ENCODE assay signal across 17 cellular contexts in the genomic region with DNA sequence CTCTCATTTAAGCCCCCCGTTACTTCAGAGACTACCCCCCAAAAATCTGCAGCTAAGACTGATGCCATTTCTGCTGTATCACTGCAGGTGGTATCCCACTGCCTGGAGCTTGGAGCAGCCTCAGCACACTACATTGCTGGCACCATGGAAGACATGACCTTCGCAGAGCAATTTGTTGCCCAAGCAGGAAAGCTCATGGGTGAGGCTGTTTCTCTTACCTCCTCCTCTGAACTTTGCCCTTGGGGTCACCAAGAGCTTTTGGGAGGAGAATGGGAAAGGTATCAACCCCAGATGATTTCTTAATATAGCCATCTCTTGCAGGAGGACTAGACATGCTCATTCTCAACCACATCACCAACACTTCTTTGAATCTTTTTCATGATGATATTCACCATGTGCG. TPM values are rescaled to one million over a fixed set of nuclear protein-coding genes. Genes with fewer than 3 reads are reported as not detected.
DNase-seq lines count a peak whose midpoint lies in the region; ATAC-seq lines count a peak whose summit lies in the region.
"Had no signal": no experiment of that assay in that cellular context is flagged by ENCODE, and none has a peak within 500 bp of the region (broad histone marks: within the 10 kb centered on the region; RNA-seq: fewer than 3 reads in every experiment).

No MANE protein-coding gene starts in this region.

- intact Hi-C loops in activated T-helper 1 cell treated with anti-CD3 and anti-CD28 coated beads, Interleukin-12 subunit alpha, Interleukin-12 subunit beta, Interleukin-2, Interleukin-4 antibody, amounts not matched to agents 30 ng/mL and 10 ng/mL and 1 ng/mL, durations not matched to agents 14 hours and 24 hours and 36 hours (cut with micrococcal nuclease): no loop called here
- intact Hi-C loops in activated T-helper 2 cell treated with anti-CD3 and anti-CD28 coated beads, Interferon-gamma antibody, Interleukin-2, Interleukin-4, amounts not matched to agents 10 μg/mL and 5 μg/mL and 100 μg/mL, durations not matched to agents 14 hours and 24 hours and 36 hours (cut with micrococcal nuclease): no loop called here

- no peaks in the 10 kb centered on the region for H3K36me3 ChIP-seq in mesendoderm (ENCODE audit: control insufficient read depth, insufficient read depth, low read length)
- H3K36me3 ChIP-seq: BE2C had no signal

- H3K4me1 Mint-ChIP-seq in activated T-cell treated with anti-CD3 and anti-CD28 coated beads, Interleukin-2, amount 50 U/mL, for 72 hours (ENCODE audit: low read depth): peaks cover 72% of the 10 kb centered on the region
- H3K4me1 Mint-ChIP-seq in activated T-helper 1 cell treated with anti-CD3 and anti-CD28 coated beads, Interleukin-12 subunit alpha, Interleukin-12 subunit beta, Interleukin-2, Interleukin-4 antibody, amounts not matched to agents 30 ng/mL and 10 ng/mL and 1 ng/mL, durations not matched to agents 14 hours and 24 hours and 36 hours (ENCODE audit: low read depth): peaks cover 76% of the 10 kb centered on the region
- H3K4me1 Mint-ChIP-seq in activated T-helper 2 cell treated with anti-CD3 and anti-CD28 coated beads, Interferon-gamma antibody, Interleukin-2, Interleukin-4, amounts not matched to agents 10 μg/mL and 5 μg/mL and 100 μg/mL, durations not matched to agents 14 hours and 24 hours and 36 hours (ENCODE audit: low read depth): peaks cover 77% of the 10 kb centered on the region

- no peak overlapping the region for H3K4me3 ChIP-seq in mesendoderm (ENCODE audit: low read length)
- H3K4me3 ChIP-seq: A549, GM12878, GM23248 had no signal

- H3K79me2 ChIP-seq in mesendoderm (ENCODE audit: control insufficient read depth, insufficient read depth, low read length): no peaks in the 10 kb centered on the region

- H3K79me1 ChIP-seq in mesendoderm (ENCODE audit: low read length): no peaks in the 10 kb centered on the region

- H3K27me3 Mint-ChIP-seq in activated T-cell treated with anti-CD3 and anti-CD28 coated beads, Interleukin-2, amount 50 U/mL, for 72 hours (ENCODE audit: low read depth): no peaks in the 10 kb centered on the region
- no peaks in the 10 kb centered on the region for H3K27me3 Mint-ChIP-seq in activated T-helper 1 cell treated with anti-CD3 and anti-CD28 coated beads, Interleukin-12 subunit alpha, Interleukin-12 subunit beta, Interleukin-2, Interleukin-4 antibody, amounts not matched to agents 30 ng/mL and 10 ng/mL and 1 ng/mL, durations not matched to agents 14 hours and 24 hours and 36 hours (ENCODE audit: insufficient read depth)
- H3K27me3 Mint-ChIP-seq in activated T-helper 2 cell treated with anti-CD3 and anti-CD28 coated beads, Interferon-gamma antibody, Interleukin-2, Interleukin-4, amounts not matched to agents 10 μg/mL and 5 μg/mL and 100 μg/mL, durations not matched to agents 14 hours and 24 hours and 36 hours (ENCODE audit: low read depth): no peaks in the 10 kb centered on the region

- no peak overlapping the region for H4K5ac ChIP-seq in mesendoderm (ENCODE audit: low read length)

- H2BK120ac ChIP-seq in mesendoderm (ENCODE audit: low read depth, low read length): no peak overlapping the region

- no peaks in the 10 kb centered on the region for H3K4me1 ChIP-seq in mesendoderm (ENCODE audit: control insufficient read depth, low read depth, low read length)
- H3K4me1 ChIP-seq: A549, BE2C had no signal

- no peak for ATAC-seq in activated T-cell treated with anti-CD3 and anti-CD28 coated beads, Interleukin-2, amount 50 U/mL, for 72 hours (replicated peaks in 1 of 2)
- ATAC-seq: A549, GM12878, HCT116 had no signal

- H3K56ac ChIP-seq in mesendoderm (ENCODE audit: low read length): no peak overlapping the region

- H3K27ac ChIP-seq in mesendoderm (ENCODE audit: low read depth, low read length): no peak overlapping the region
- H3K27ac ChIP-seq: A549, C4-2B, GM23248 had no signal

- no peak overlapping the region for H3K18ac ChIP-seq in mesendoderm (ENCODE audit: low read length)

- peak overlapping the region in 1 of 2 donors; percentile 21 for H3K4me3 Mint-ChIP-seq in activated T-cell treated with anti-CD3 and anti-CD28 coated beads, Interleukin-2, amount 50 U/mL, for 72 hours
- H3K4me3 Mint-ChIP-seq in activated T-helper 1 cell treated with anti-CD3 and anti-CD28 coated beads, Interleukin-12 subunit alpha, Interleukin-12 subunit beta, Interleukin-2, Interleukin-4 antibody, amounts not matched to agents 30 ng/mL and 10 ng/mL and 1 ng/mL, durations not matched to agents 14 hours and 24 hours and 36 hours: no peak overlapping the region
- H3K4me3 Mint-ChIP-seq in activated T-helper 2 cell treated with anti-CD3 and anti-CD28 coated beads, Interferon-gamma antibody, Interleukin-2, Interleukin-4, amounts not matched to agents 10 μg/mL and 5 μg/mL and 100 μg/mL, durations not matched to agents 14 hours and 24 hours and 36 hours (ENCODE audit: low read depth): no peak overlapping the region
- H3K4me3 Mint-ChIP-seq: CD4-positive, alpha-beta memory T cell had no signal

- H3K4ac ChIP-seq in mesendoderm (ENCODE audit: low read depth, low read length): peak overlapping the region; percentile 31

- H3K9ac ChIP-seq in mesendoderm (ENCODE audit: low read length): no peak overlapping the region
- H3K9ac ChIP-seq: GM23248 had no signal

- H3K9me3 Mint-ChIP-seq in activated T-cell treated with anti-CD3 and anti-CD28 coated beads, Interleukin-2, amount 50 U/mL, for 72 hours: no peaks in the 10 kb centered on the region
- no peaks in the 10 kb centered on the region for H3K9me3 Mint-ChIP-seq in activated T-helper 1 cell treated with anti-CD3 and anti-CD28 coated beads, Interleukin-12 subunit alpha, Interleukin-12 subunit beta, Interleukin-2, Interleukin-4 antibody, amounts not matched to agents 30 ng/mL and 10 ng/mL and 1 ng/mL, durations not matched to agents 14 hours and 24 hours and 36 hours
- H3K9me3 Mint-ChIP-seq in activated T-helper 2 cell treated with anti-CD3 and anti-CD28 coated beads, Interferon-gamma antibody, Interleukin-2, Interleukin-4, amounts not matched to agents 10 μg/mL and 5 μg/mL and 100 μg/mL, durations not matched to agents 14 hours and 24 hours and 36 hours: no peaks in the 10 kb centered on the region
- H3K9me3 Mint-ChIP-seq: CD4-positive, alpha-beta memory T cell had no signal

- H2AK5ac ChIP-seq in mesendoderm (ENCODE audit: low read length): no peak overlapping the region

- no peak overlapping the region for H3K23ac ChIP-seq in mesendoderm (ENCODE audit: low read length)

- H2BK5ac ChIP-seq in mesendoderm (ENCODE audit: low read length): no peak overlapping the region

- peak overlapping the region; percentile 72 for H3K27ac Mint-ChIP-seq in activated T-cell treated with anti-CD3 and anti-CD28 coated beads, Interleukin-2, amount 50 U/mL, for 72 hours
- H3K27ac Mint-ChIP-seq in activated T-helper 1 cell treated with anti-CD3 and anti-CD28 coated beads, Interleukin-12 subunit alpha, Interleukin-12 subunit beta, Interleukin-2, Interleukin-4 antibody, amounts not matched to agents 30 ng/mL and 10 ng/mL and 1 ng/mL, durations not matched to agents 14 hours and 24 hours and 36 hours: peak overlapping the region; percentile 62
- peak overlapping the region; percentile 64 for H3K27ac Mint-ChIP-seq in activated T-helper 2 cell treated with anti-CD3 and anti-CD28 coated beads, Interferon-gamma antibody, Interleukin-2, Interleukin-4, amounts not matched to agents 10 μg/mL and 5 μg/mL and 100 μg/mL, durations not matched to agents 14 hours and 24 hours and 36 hours

- H3K36me3 Mint-ChIP-seq in activated T-cell treated with anti-CD3 and anti-CD28 coated beads, Interleukin-2, amount 50 U/mL, for 72 hours (ENCODE audit: insufficient read depth in 2 of 2): peaks cover 0 to 1% of the 10 kb centered on the region in 2 donors
- H3K36me3 Mint-ChIP-seq in activated T-helper 1 cell treated with anti-CD3 and anti-CD28 coated beads, Interleukin-12 subunit alpha, Interleukin-12 subunit beta, Interleukin-2, Interleukin-4 antibody, amounts not matched to agents 30 ng/mL and 10 ng/mL and 1 ng/mL, durations not matched to agents 14 hours and 24 hours and 36 hours (ENCODE audit: low read depth): peaks cover 44% of the 10 kb centered on the region
- peaks cover 68% of the 10 kb centered on the region for H3K36me3 Mint-ChIP-seq in activated T-helper 2 cell treated with anti-CD3 and anti-CD28 coated beads, Interferon-gamma antibody, Interleukin-2, Interleukin-4, amounts not matched to agents 10 μg/mL and 5 μg/mL and 100 μg/mL, durations not matched to agents 14 hours and 24 hours and 36 hours (ENCODE audit: low read depth)

- no peak overlapping the region for H2BK15ac ChIP-seq in mesendoderm (replicated peaks; ENCODE audit: low read depth)

- WGBS in mesendoderm (ENCODE audit: extremely low coverage, insufficient coverage, low lambda C conversion rate): no CpG with 5 or more reads among the region's 3 CpGs

- H3K27me3 ChIP-seq in mesendoderm (ENCODE audit: insufficient read depth, low read length, poor library complexity): no peaks in the 10 kb centered on the region
- H3K27me3 ChIP-seq: BE2C had no signal

- no peak for DNase-seq in activated T-cell treated with anti-CD3 and anti-CD28 coated beads, Interleukin-2, amount 50 U/mL, for 72 hours
- DNase-seq in activated T-cell treated with anti-CD3 and anti-CD28 coated beads for 4 hours (no peak), mesendoderm (no peak), NCI-H526 treated with DMSO at 0.1 percent for 48 hours (lab: John Stamatoyannopoulos, UW) (no peak), NCI-H2227 treated with DMSO at 0.1 percent for 48 hours (lab: John Stamatoyannopoulos, UW) (no peak)
- DNase-seq in activated T-helper 1 cell treated with anti-CD3 and anti-CD28 coated beads, Interleukin-12 subunit alpha, Interleukin-12 subunit beta, Interleukin-2, Interleukin-4 antibody, amounts not matched to agents 30 ng/mL and 10 ng/mL and 1 ng/mL, durations not matched to agents 14 hours and 24 hours and 36 hours (ENCODE audit: low spot score): no peak
- no peak for DNase-seq in activated T-helper 2 cell treated with anti-CD3 and anti-CD28 coated beads, Interferon-gamma antibody, Interleukin-2, Interleukin-4, amounts not matched to agents 10 μg/mL and 5 μg/mL and 100 μg/mL, durations not matched to agents 14 hours and 24 hours and 36 hours (ENCODE audit: low spot score)
- DNase-seq: BE2C; CD4-positive, alpha-beta memory T cell; DMS79 had no signal

- no peak overlapping the region for H3K4me2 ChIP-seq in mesendoderm (ENCODE audit: low read length)
- H3K4me2 ChIP-seq: A549 had no signal

- H4K8ac ChIP-seq in mesendoderm (ENCODE audit: low read depth, low read length): no peak overlapping the region

RNA-seq across cellular contexts. Expression of gene HSD11B1, which starts 2.0 kb away (rescaled TPM):
- 1 to 10 TPM; 2.1 to 3.1 TPM for total RNA-seq in activated T-cell treated with anti-CD3 and anti-CD28 coated beads, Interleukin-2, amount 50 U/mL, for 72 hours
- 15.9 and 17.9 TPM in 2 replicates for total RNA-seq in activated T-helper 1 cell treated with anti-CD3 and anti-CD28 coated beads, Interleukin-12 subunit alpha, Interleukin-12 subunit beta, Interleukin-2, Interleukin-4 antibody, amounts not matched to agents 30 ng/mL and 10 ng/mL and 1 ng/mL, durations not matched to agents 14 hours and 24 hours and 36 hours
- 8.2 and 8.6 TPM in 2 replicates for total RNA-seq in activated T-helper 2 cell treated with anti-CD3 and anti-CD28 coated beads, Interferon-gamma antibody, Interleukin-2, Interleukin-4, amounts not matched to agents 10 μg/mL and 5 μg/mL and 100 μg/mL, durations not matched to agents 14 hours and 24 hours and 36 hours
- polyA plus RNA-seq in mesendoderm (2013, experiment 1 of 2): not detected
- not detected for polyA plus RNA-seq in mesendoderm (2013, experiment 2 of 2)
- total RNA-seq: G401, GM12878, HT-29 had no signal
- polyA plus RNA-seq: A549 had no signal

RNA-seq across cellular contexts. Expression of gene G0S2, which starts 31.4 kb away (rescaled TPM):
- total RNA-seq in activated T-cell treated with anti-CD3 and anti-CD28 coated beads, Interleukin-2, amount 50 U/mL, for 72 hours: 10 to 100 TPM in 1 of 2 donors, 1 to 10 TPM in 1; 9.6 to 25.9 TPM
- total RNA-seq in activated T-helper 1 cell treated with anti-CD3 and anti-CD28 coated beads, Interleukin-12 subunit alpha, Interleukin-12 subunit beta, Interleukin-2, Interleukin-4 antibody, amounts not matched to agents 30 ng/mL and 10 ng/mL and 1 ng/mL, durations not matched to agents 14 hours and 24 hours and 36 hours: 501 and 509 TPM in 2 replicates
- 49.3 and 49.4 TPM in 2 replicates for total RNA-seq in activated T-helper 2 cell treated with anti-CD3 and anti-CD28 coated beads, Interferon-gamma antibody, Interleukin-2, Interleukin-4, amounts not matched to agents 10 μg/mL and 5 μg/mL and 100 μg/mL, durations not matched to agents 14 hours and 24 hours and 36 hours
- polyA plus RNA-seq in mesendoderm (2013, experiment 1 of 2): 0.44 TPM
- 0.36 TPM for polyA plus RNA-seq in mesendoderm (2013, experiment 2 of 2)
- total RNA-seq: G401 had no signal

RNA-seq across cellular contexts. Expression of gene TRAF3IP3, which starts 49.2 kb away (rescaled TPM):
- total RNA-seq in activated T-cell treated with anti-CD3 and anti-CD28 coated beads, Interleukin-2, amount 50 U/mL, for 72 hours: 100 to 1,000 TPM; 127 to 157 TPM
- total RNA-seq in activated T-helper 1 cell treated with anti-CD3 and anti-CD28 coated beads, Interleukin-12 subunit alpha, Interleukin-12 subunit beta, Interleukin-2, Interleukin-4 antibody, amounts not matched to agents 30 ng/mL and 10 ng/mL and 1 ng/mL, durations not matched to agents 14 hours and 24 hours and 36 hours: 378 and 384 TPM in 2 replicates
- total RNA-seq in activated T-helper 2 cell treated with anti-CD3 and anti-CD28 coated beads, Interferon-gamma antibody, Interleukin-2, Interleukin-4, amounts not matched to agents 10 μg/mL and 5 μg/mL and 100 μg/mL, durations not matched to agents 14 hours and 24 hours and 36 hours: 386 and 390 TPM in 2 replicates
- polyA plus RNA-seq in mesendoderm (2013, experiment 1 of 2): not detected
- polyA plus RNA-seq in mesendoderm (2013, experiment 2 of 2): not detected
- total RNA-seq: GM23248, HT-29 had no signal
- polyA plus RNA-seq: A549, GM23248 had no signal

RNA-seq across cellular contexts. Expression of gene LAMB3, which starts 54.4 kb away (rescaled TPM):
- total RNA-seq in activated T-cell treated with anti-CD3 and anti-CD28 coated beads, Interleukin-2, amount 50 U/mL, for 72 hours: 10 to 100 TPM in 1 of 2 donors, 1 to 10 TPM in 1; 5.9 to 26.0 TPM
- 15.8 and 18.3 TPM in 2 replicates for total RNA-seq in activated T-helper 1 cell treated with anti-CD3 and anti-CD28 coated beads, Interleukin-12 subunit alpha, Interleukin-12 subunit beta, Interleukin-2, Interleukin-4 antibody, amounts not matched to agents 30 ng/mL and 10 ng/mL and 1 ng/mL, durations not matched to agents 14 hours and 24 hours and 36 hours
- total RNA-seq in activated T-helper 2 cell treated with anti-CD3 and anti-CD28 coated beads, Interferon-gamma antibody, Interleukin-2, Interleukin-4, amounts not matched to agents 10 μg/mL and 5 μg/mL and 100 μg/mL, durations not matched to agents 14 hours and 24 hours and 36 hours: 11.3 and 11.5 TPM in 2 replicates
- 0.79 TPM for polyA plus RNA-seq in mesendoderm (2013, experiment 1 of 2)
- polyA plus RNA-seq in mesendoderm (2013, experiment 2 of 2): 0.73 TPM
- total RNA-seq: G401 had no signal
